Comparison of ENCODE assay signal across 8 cellular contexts in genomic region chr7:123532788-123533552, GRCh38. TPM values are rescaled to one million over a fixed set of nuclear protein-coding genes. Genes with fewer than 3 reads are reported as not detected.
DNase-seq lines count a peak whose midpoint lies in the region; ATAC-seq, FAIRE-seq and TF ChIP-seq lines count a peak whose summit lies in the region.
"Not testable (repeated sequence)": the region's sequence is repeated elsewhere in the genome, so short reads cannot be mapped to it uniquely, and the experiment has no call there.

No MANE protein-coding gene starts in this region.

- intact Hi-C loops in K562 (cut with micrococcal nuclease) = not testable (repeated sequence)

- peak overlapping the region; percentile 74 for H3K27ac ChIP-seq in K562 (ENCODE audit: extremely low read depth, low read depth, low read length)
- not testable (repeated sequence) for H3K27ac ChIP-seq in cardiac muscle cell, suprapubic skin

- peaks cover 14% of the 10 kb centered on the region; the same call in 2 of the 3 replicates for H3K79me2 ChIP-seq in K562 (ENCODE audit: control insufficient read depth, insufficient read depth, low read length)

- DNase-seq in EH (ENCODE audit: low read depth) (peak; percentile 47), MG63 (peak; percentile 64), WTC11 (ENCODE audit: low spot score) (peak; percentile 37), K562 (ENCODE audit: extremely low read depth in 1 of 4, low spot score in 3 of 4) (peak in 1 of 4 experiments; percentile 89), cardiac muscle cell (ENCODE audit: low read depth in 1 of 2, low spot score in 1 of 2) (peak; percentile 33 to 39)
- not testable (repeated sequence) for DNase-seq in suprapubic skin (ENCODE audit: low spot score in 2 of 2)

- not testable (repeated sequence) for H4K20me1 ChIP-seq in K562 (replicated peaks; ENCODE audit: control insufficient read depth, insufficient read depth, low read length)

- peak overlapping the region; percentile 61 to 68 for H3K9ac ChIP-seq in K562 (ENCODE audit: insufficient read depth in 1 of 2, low read depth in 2 of 2, low read length in 2 of 2)

- ATAC-seq in GM21786 (IDR thresholded peaks at IDR 0.05; ENCODE audit: unreplicated experiment) (peak; percentile 20), WTC11 (peak; percentile 23), K562 (peak; percentile 77)

- not testable (repeated sequence) for H3K36me3 ChIP-seq in MG63; K562 (ENCODE audit: control insufficient read depth, insufficient read depth, low read length); cardiac muscle cell; suprapubic skin

- TF ChIP-seq RAD21 in K562 (CRISPR knock-in tag; conservative IDR thresholded peaks at IDR 0.05 in 1 of 2, IDR thresholded peaks at IDR 0.05 in 1 of 2) = 0 out of 4 replicates have a peak, but pooled peaks of 1 of the 2 experiments have one; percentile 8

- not testable (repeated sequence) for H3K9me3 ChIP-seq in MG63; K562 (replicated peaks; ENCODE audit: control insufficient read depth, insufficient read depth, low read depth, low read length); cardiac muscle cell (ENCODE audit: low read depth); suprapubic skin

- peaks cover 26% of the 10 kb centered on the region for H3K4me1 Mint-ChIP-seq in WTC11
- H3K4me1 Mint-ChIP-seq in nephron = peaks cover 21% of the 10 kb centered on the region

- H3K9me3 Mint-ChIP-seq in WTC11, nephron: not testable (repeated sequence)

- H2AFZ ChIP-seq in K562 (ENCODE audit: low read depth, low read length) = peak overlapping the region; percentile 61

- POLR2A ChIA-PET in WTC11 (lab: Charles Lee); K562 (lab: Yijun Ruan, JAX): not testable (repeated sequence)

- H3K4me3 Mint-ChIP-seq in WTC11 (peak overlapping the region; percentile 84), nephron (peak overlapping the region; percentile 85 to 94 (median 88))

- not testable (repeated sequence) for H3K9me1 ChIP-seq in K562 (ENCODE audit: control insufficient read depth, insufficient read depth, low read length)

- CTCF ChIA-PET in WTC11 (lab: Charles Lee) = interaction anchor here (1.1 kb wide), 1 partner anchor 39 kb away, joined by 3 read pairs; no protein-coding TSS in a partner anchor
- CTCF ChIA-PET in K562 (lab: Yijun Ruan, JAX; ENCODE audit: low intra/inter-chr PET ratio) = not testable (repeated sequence)

- in situ Hi-C loops in K562 (cut with MboI) = not testable (repeated sequence)

- H3K27me3 Mint-ChIP-seq in WTC11 (ENCODE audit: low read depth) = peaks cover 16% of the 10 kb centered on the region
- not testable (repeated sequence) for H3K27me3 Mint-ChIP-seq in nephron (ENCODE audit: low read depth)

- TF ChIP-seq EP300 in K562 (IDR thresholded peaks at IDR 0.05; ENCODE audit: low read length) = peak; percentile 42; the same call in 1 of the 2 replicates
- TF ChIP-seq EP300 in suprapubic skin (IDR thresholded peaks at IDR 0.05) = not testable (repeated sequence)

- H3K4me1 ChIP-seq in K562 (replicated peaks in 1 of 2; ENCODE audit: control insufficient read depth in 2 of 2, insufficient read depth in 2 of 2, low read length in 2 of 2) = peaks cover 9 to 24% of the 10 kb centered on the region in 2 experiments
- H3K4me1 ChIP-seq in cardiac muscle cell (ENCODE audit: low read depth) = not testable (repeated sequence)
- H3K4me1 ChIP-seq in suprapubic skin = peaks cover 11% of the 10 kb centered on the region

- FAIRE-seq in K562 (lab: Jason Lieb, UNC) = peak; percentile 93

- not testable (repeated sequence) for TF ChIP-seq CTCF in WTC11 (IDR thresholded peaks at IDR 0.05); K562 (IDR thresholded peaks at IDR 0.05 in 2 of 3, conservative IDR thresholded peaks at IDR 0.05 in 1 of 3; ENCODE audit: insufficient read depth in 2 of 3, low read depth in 1 of 3, low read length in 3 of 3); cardiac muscle cell (IDR thresholded peaks at IDR 0.05; ENCODE audit: low read depth, low read length); nephron (IDR thresholded peaks at IDR 0.05; ENCODE audit: unreplicated experiment in 3 of 3); suprapubic skin (IDR thresholded peaks at IDR 0.05)

- peak; percentile 69 for TF ChIP-seq POLR2A in K562 (conservative IDR thresholded peaks at IDR 0.05)
- TF ChIP-seq POLR2A in suprapubic skin (IDR thresholded peaks at IDR 0.05) = not testable (repeated sequence)

- H3K36me3 Mint-ChIP-seq in WTC11; nephron (ENCODE audit: low read depth): not testable (repeated sequence)

- 0% methylated on average over 9 of the region's 33 CpGs for WGBS in K562 (ENCODE audit: insufficient coverage, low coverage, missing lambda C conversion rate)
- WGBS in suprapubic skin = 16% methylated on average over 8 of the region's 33 CpGs

- peak overlapping the region; percentile 74 for H3K4me2 ChIP-seq in K562 (ENCODE audit: insufficient read depth, low read length)

- H3K4me3 ChIP-seq in MG63 = peak overlapping the region; percentile 24
- peak overlapping the region; percentile 69 for H3K4me3 ChIP-seq in K562
- peak overlapping the region; percentile 32 for H3K4me3 ChIP-seq in cardiac muscle cell
- H3K4me3 ChIP-seq in suprapubic skin = peak overlapping the region; percentile 44

- not testable (repeated sequence) for H3K27ac Mint-ChIP-seq in WTC11
- peak overlapping the region; percentile 49 to 99 (median 76) for H3K27ac Mint-ChIP-seq in nephron

- BruUV-seq in K562 (replicated peaks; lab: Mats Ljungman, UMichigan) = not testable (repeated sequence)

- H3K27me3 ChIP-seq in MG63; K562 (ENCODE audit: control insufficient read depth in 2 of 2, insufficient read depth in 2 of 2, low read length in 2 of 2); cardiac muscle cell; suprapubic skin: not testable (repeated sequence)

TF ChIP-seq in K562, 482 proteins besides CTCF, POLR2A, EP300 and RAD21 (continues in another document):
- TF ChIP-seq GATAD2A (IDR thresholded peaks at IDR 0.05) = peak; percentile 61; the same call in 1 of the 2 replicates
- peak; percentile 82 for TF ChIP-seq ARID1B (IDR thresholded peaks at IDR 0.05)
- peak; percentile 88 for TF ChIP-seq NCOR1 (IDR thresholded peaks at IDR 0.05)

RNA-seq across cellular contexts. Expression of gene IQUB, which starts 1.4 kb away (rescaled TPM):
- not detected in 2 replicates for total RNA-seq in MG63 (2014; rRNA removed; shearing (Covaris generic); ENCODE audit: low replicate concordance)
- total RNA-seq in WTC11 (2021) = 0.62 to 0.77 TPM (median 0.71 TPM) in 3 replicates
- 2.5 and 10.0 TPM in 2 replicates for total RNA-seq in K562 (2011; cell fraction: chromatin; rRNA removed; ENCODE audit: low replicate concordance)
- total RNA-seq in K562 (2011; cell fraction: nucleolus; rRNA removed) = 1.7 and 2.1 TPM in 2 replicates
- total RNA-seq in K562 (2011; cell fraction: nucleoplasm; rRNA removed) = 5.5 and 7.8 TPM in 2 replicates
- total RNA-seq in K562 (2014; rRNA removed) = 0.98 and 1.3 TPM in 2 replicates
- total RNA-seq in K562 (2014; rRNA removed; fragmentation: Illumina TruSeq; extraction: Trizol) = 2.4 and 3.1 TPM in 2 replicates
- total RNA-seq in K562 (2015; rRNA removed; fragmentation: Illumina TruSeq; extraction: Trizol) = 2.0 and 2.6 TPM in 2 replicates
- total RNA-seq in K562 (2021) = 1.1 and 1.9 TPM in 2 replicates
- 0.69 and 1.3 TPM in 2 replicates for polyA plus RNA-seq in K562 (2011; rRNA removed)
- 0.21 and 0.62 TPM in 2 replicates for polyA plus RNA-seq in K562 (2011; cell fraction: cytosol; rRNA removed)
- polyA plus RNA-seq in K562 (2011; cell fraction: nucleus; rRNA removed) = 1.3 and 1.5 TPM in 2 replicates
- 1.7 and 2.7 TPM in 2 replicates for polyA plus RNA-seq in K562 (2012)
- 1.4 and 1.6 TPM in 2 replicates for polyA plus RNA-seq in K562 (2014; fragmentation: Illumina TruSeq; extraction: Trizol)
- 1 to 10 TPM; 1.3 to 1.7 TPM for polyA plus RNA-seq in K562 (2014; fragmentation: Nextera tagmentation; extraction: Ambion mirVana)
- 0.58 and 0.62 TPM in 2 replicates for polyA plus RNA-seq in K562 (2014; rRNA removed)
- 1.9 and 3.4 TPM in 2 replicates for polyA minus RNA-seq in K562 (2011; rRNA and poly(A)+ RNA removed)
- 0.73 and 1.2 TPM in 2 replicates for polyA minus RNA-seq in K562 (2011; cell fraction: cytosol; rRNA and poly(A)+ RNA removed)
- polyA minus RNA-seq in K562 (2011; cell fraction: nucleus; rRNA and poly(A)+ RNA removed) = 5.7 and 6.2 TPM in 2 replicates
- total RNA-seq in cardiac muscle cell = 1.2 and 3.5 TPM in 2 replicates
- 0.20 and 1.1 TPM in 2 replicates for polyA plus RNA-seq in cardiac muscle cell
- 1 to 10 TPM in 2 of 4 donors, under 1 TPM in 2; 0.24 to 1.1 (median 0.71) TPM for total RNA-seq in suprapubic skin

RNA-seq across cellular contexts. Expression of gene NDUFA5, which starts 24.6 kb away (rescaled TPM):
- total RNA-seq in MG63 (2014; rRNA removed; shearing (Covaris generic); ENCODE audit: low replicate concordance) = 15.9 and 36.5 TPM in 2 replicates
- total RNA-seq in WTC11 (2021) (69.1 to 77.0 TPM (median 72.9 TPM) in 3 replicates), K562 (2014; rRNA removed) (187 and 199 TPM in 2 replicates), K562 (2014; rRNA removed; fragmentation: Illumina TruSeq; extraction: Trizol) (377 and 418 TPM in 2 replicates), K562 (2015; rRNA removed; fragmentation: Illumina TruSeq; extraction: Trizol) (324 and 363 TPM in 2 replicates), K562 (2021) (244 and 267 TPM in 2 replicates), cardiac muscle cell (63.9 and 64.0 TPM in 2 replicates), suprapubic skin (10 to 100 TPM; 21.3 to 34.8 (median 30.3) TPM)
- total RNA-seq in K562 (2011; cell fraction: chromatin; rRNA removed; ENCODE audit: low replicate concordance) = 25.5 and 92.7 TPM in 2 replicates
- total RNA-seq in K562 (2011; cell fraction: nucleolus; rRNA removed) = 20.7 and 22.5 TPM in 2 replicates
- total RNA-seq in K562 (2011; cell fraction: nucleoplasm; rRNA removed) = 62.4 and 97.6 TPM in 2 replicates
- polyA plus RNA-seq in K562 (2011; rRNA removed) (85.5 and 155 TPM in 2 replicates), K562 (2014; fragmentation: Illumina TruSeq; extraction: Trizol) (257 and 269 TPM in 2 replicates), K562 (2014; fragmentation: Nextera tagmentation; extraction: Ambion mirVana) (100 to 1,000 TPM; 669 to 677 TPM), K562 (2014; rRNA removed) (245 and 254 TPM in 2 replicates), cardiac muscle cell (216 and 217 TPM in 2 replicates)
- polyA plus RNA-seq in K562 (2011; cell fraction: cytosol; rRNA removed) = 4.9 and 17.7 TPM in 2 replicates
- polyA plus RNA-seq in K562 (2011; cell fraction: nucleus; rRNA removed) = 25.9 and 32.6 TPM in 2 replicates
- polyA plus RNA-seq in K562 (2012) = 154 and 254 TPM in 2 replicates
- 59.6 and 72.6 TPM in 2 replicates for polyA minus RNA-seq in K562 (2011; rRNA and poly(A)+ RNA removed)
- polyA minus RNA-seq in K562 (2011; cell fraction: cytosol; rRNA and poly(A)+ RNA removed) = 41.1 and 61.1 TPM in 2 replicates
- polyA minus RNA-seq in K562 (2011; cell fraction: nucleus; rRNA and poly(A)+ RNA removed) = 65.4 and 83.4 TPM in 2 replicates

Comparison
In these comparisons a context has a peak if more than half of its experiments do, and no peak if none do; other contexts are left out.
1. ATAC-seq: peak in every context shown above with its lines; median percentile 77 in K562; 23 in WTC11; 20 in GM21786.